ENCODE assay signal across 19 cellular contexts in the genomic region with DNA sequence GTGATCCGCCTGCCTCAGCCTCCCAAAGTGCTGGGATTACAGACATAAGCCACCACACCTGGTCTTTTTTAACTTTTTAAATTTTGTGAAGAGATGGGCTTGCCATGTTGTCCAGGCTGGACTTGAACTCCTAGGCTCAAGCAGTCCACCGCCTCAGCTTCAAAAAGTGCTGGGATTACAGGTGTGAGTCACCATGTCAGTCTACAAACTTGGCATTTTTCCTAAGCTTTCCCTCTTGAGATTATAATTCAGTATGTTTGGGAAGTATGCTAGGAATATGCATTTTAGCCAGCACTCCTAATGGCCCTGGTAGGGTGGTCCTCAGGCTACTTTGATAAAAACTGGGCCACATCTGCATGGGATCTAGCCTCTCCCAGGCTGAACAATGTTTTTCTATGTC.
"Had no signal": no experiment of that assay in that cellular context is flagged by ENCODE, and none has a peak within 500 bp of the region (broad histone marks: within the 10 kb centered on the region; RNA-seq: fewer than 3 reads in every experiment).

No MANE protein-coding gene starts in this region.

- H3K27ac Mint-ChIP-seq: nephron had no signal

- H3K4me3 Mint-ChIP-seq: activated CD4-positive, alpha-beta T cell treated with anti-CD3 and anti-CD28 coated beads, Interleukin-2, amount 10 ng/mL, durations not matched to agents 24 days and 14 days; activated naive CD8-positive, alpha-beta T cell treated with anti-CD3 and anti-CD28 coated beads, Interleukin-2, amount 10 ng/mL, durations not matched to agents 7 days and 5 days; immature natural killer cell; stimulated activated naive CD8-positive, alpha-beta T cell treated with anti-CD3 and anti-CD28 coated beads, Interleukin-15, amount 100 ng/mL, for 72 hours; T-cell had no signal

- H3K27ac ChIP-seq: coronary artery, epithelial cell of prostate, SK-N-MC, thoracic aorta had no signal

- DNase-seq: activated CD4-positive, alpha-beta T cell treated with anti-CD3 and anti-CD28 coated beads, Interleukin-2, amount 10 ng/mL, durations not matched to agents 24 days and 14 days; activated naive CD8-positive, alpha-beta T cell treated with anti-CD3 and anti-CD28 coated beads, Interleukin-2, amount 10 ng/mL, durations not matched to agents 7 days and 5 days; activated T-cell treated with anti-CD3 and anti-CD28 coated beads for 4 hours; caudate nucleus; effector CD8-positive, alpha-beta T cell; glutamatergic neuron; immature natural killer cell; left cardiac atrium; occipital lobe; stimulated activated CD4-positive, alpha-beta T cell treated with anti-CD3 and anti-CD28 coated beads, Interleukin-2, amount 100 ng/mL, for 48 hours; stimulated activated CD8-positive, alpha-beta memory T cell treated with anti-CD3 and anti-CD28 coated beads, Interleukin-4, amount 100 ng/mL, for 48 hours; stimulated activated naive CD8-positive, alpha-beta T cell treated with anti-CD3 and anti-CD28 coated beads, Interleukin-15, amount 100 ng/mL, for 72 hours; T-cell had no signal

- H3K9me3 Mint-ChIP-seq: activated CD4-positive, alpha-beta T cell treated with anti-CD3 and anti-CD28 coated beads, Interleukin-2, amount 10 ng/mL, durations not matched to agents 24 days and 14 days; activated naive CD8-positive, alpha-beta T cell treated with anti-CD3 and anti-CD28 coated beads, Interleukin-2, amount 10 ng/mL, durations not matched to agents 7 days and 5 days; immature natural killer cell; nephron; stimulated activated naive CD8-positive, alpha-beta T cell treated with anti-CD3 and anti-CD28 coated beads, Interleukin-15, amount 100 ng/mL, for 72 hours; T-cell had no signal

- H3K4me3 ChIP-seq: coronary artery, lung, SK-N-MC, thoracic aorta had no signal

- H3K9me3 ChIP-seq: thoracic aorta had no signal

- H3K27me3 Mint-ChIP-seq: activated CD4-positive, alpha-beta T cell treated with anti-CD3 and anti-CD28 coated beads, Interleukin-2, amount 10 ng/mL, durations not matched to agents 24 days and 14 days; activated naive CD8-positive, alpha-beta T cell treated with anti-CD3 and anti-CD28 coated beads, Interleukin-2, amount 10 ng/mL, durations not matched to agents 7 days and 5 days; stimulated activated naive CD8-positive, alpha-beta T cell treated with anti-CD3 and anti-CD28 coated beads, Interleukin-15, amount 100 ng/mL, for 72 hours; T-cell had no signal
